In genomic region chr2:216115224-216115582, GRCh38 we compare ENCODE assay signal across 8 cellular contexts. TPM values are rescaled to one million over a fixed set of nuclear protein-coding genes. Genes with fewer than 3 reads are reported as not detected.
DNase-seq lines count a peak whose midpoint lies in the region; FAIRE-seq and TF ChIP-seq lines count a peak whose summit lies in the region.

No MANE protein-coding gene starts in this region.

- TF ChIP-seq POLR2A in suprapubic skin (IDR thresholded peaks at IDR 0.05): no peak

- H3K4me3 ChIP-seq in GM12864 (ENCODE audit: low read depth, low read length): peak overlapping the region; percentile 45
- peak overlapping the region; percentile 57 for H3K4me3 ChIP-seq in astrocyte (ENCODE audit: insufficient read depth, low read depth, low read length)
- peak overlapping the region; percentile 86 to 93 for H3K4me3 ChIP-seq in kidney (ENCODE audit: low read length in 2 of 2)
- peak overlapping the region; percentile 51 for H3K4me3 ChIP-seq in suprapubic skin

- peaks cover 43% of the 10 kb centered on the region for H4K20me1 ChIP-seq in astrocyte (ENCODE audit: insufficient read depth, low read length)

- H3K9ac ChIP-seq in astrocyte (ENCODE audit: low read length): peak overlapping the region; percentile 94
- peak overlapping the region; percentile 74 to 76 for H3K9ac ChIP-seq in kidney (ENCODE audit: low read length in 2 of 2)

- H2AFZ ChIP-seq in astrocyte (ENCODE audit: low read depth, low read length): peak overlapping the region; percentile 62

- DNase-seq in GM12864 (ENCODE audit: low read depth): no peak
- peak; percentile 54 for DNase-seq in NCI-H2107 treated with DMSO at 0.1 percent for 48 hours (lab: John Stamatoyannopoulos, UW; ENCODE audit: unreplicated experiment)
- peak; percentile 18 for DNase-seq in astrocyte (ENCODE audit: low read depth)
- no peak for DNase-seq in kidney
- no peak for DNase-seq in suprapubic skin (ENCODE audit: low spot score in 2 of 2)
- no peak for DNase-seq in stimulated activated CD4-positive, alpha-beta T cell treated with anti-CD3 and anti-CD28 coated beads, Interleukin-4, amount 100 ng/mL, for 24 hours
- DNase-seq in NCI-H446 treated with DMSO at 0.1 percent for 48 hours (lab: John Stamatoyannopoulos, UW): no peak
- no peak for DNase-seq in midbrain (lab: John Stamatoyannopoulos, UW)

- H3K9me3 ChIP-seq in astrocyte (ENCODE audit: insufficient read depth, low read depth, low read length): no peaks in the 10 kb centered on the region
- H3K9me3 ChIP-seq in kidney (ENCODE audit: control insufficient read depth in 1 of 2, low read length in 2 of 2): no peaks in the 10 kb centered on the region
- no peaks in the 10 kb centered on the region for H3K9me3 ChIP-seq in suprapubic skin

- FAIRE-seq in astrocyte (lab: Jason Lieb, UNC) (no peak), kidney (lab: Jason Lieb, UNC) (no peak)

- peaks cover 59% of the 10 kb centered on the region for H3K4me1 Mint-ChIP-seq in astrocyte (ENCODE audit: low read depth, unreplicated experiment)

- H3K27me3 Mint-ChIP-seq in astrocyte (ENCODE audit: low read depth, unreplicated experiment): no peaks in the 10 kb centered on the region

- H3K36me3 Mint-ChIP-seq in astrocyte (ENCODE audit: low read depth, unreplicated experiment): peaks cover 17% of the 10 kb centered on the region

- peak overlapping the region; percentile 91 for H3K4me2 ChIP-seq in astrocyte (ENCODE audit: low read length)

- no peak for TF ChIP-seq CTCF in GM12864 (IDR thresholded peaks at IDR 0.05; ENCODE audit: low read depth, low read length, missing control alignments)
- no peak for TF ChIP-seq CTCF in astrocyte (IDR thresholded peaks at IDR 0.05; ENCODE audit: insufficient read depth, low read depth, low read length)
- TF ChIP-seq CTCF in kidney (IDR thresholded peaks at IDR 0.05; ENCODE audit: borderline replicate concordance, extremely low read depth, insufficient read depth): no peak
- TF ChIP-seq CTCF in suprapubic skin (IDR thresholded peaks at IDR 0.05): no peak

- H3K36me3 ChIP-seq in astrocyte (ENCODE audit: insufficient read depth, low read length) (peaks cover 63% of the 10 kb centered on the region), kidney (ENCODE audit: control insufficient read depth in 1 of 2, insufficient read depth in 2 of 2, low read length in 2 of 2) (peaks cover 26 to 47% of the 10 kb centered on the region in 2 donors), suprapubic skin (peaks cover 59% of the 10 kb centered on the region)

- intact Hi-C loops in kidney (cut with DNase I): no loop called here

- H3K27ac ChIP-seq in astrocyte (ENCODE audit: low read depth, low read length) (peak overlapping the region; percentile 95), kidney (ENCODE audit: low read depth in 2 of 2, low read length in 2 of 2) (peak overlapping the region; percentile 72 to 84), suprapubic skin (peak overlapping the region; percentile 83)

- peak overlapping the region; percentile 80 for H3K4me3 Mint-ChIP-seq in astrocyte (ENCODE audit: unreplicated experiment)

- peaks cover 28% of the 10 kb centered on the region for H3K4me1 ChIP-seq in astrocyte (ENCODE audit: insufficient read depth, low read length)
- peaks cover 4 to 14% of the 10 kb centered on the region in 2 donors for H3K4me1 ChIP-seq in kidney (ENCODE audit: control insufficient read depth in 1 of 2, insufficient read depth in 1 of 2, low read depth in 1 of 2, low read length in 2 of 2)
- peaks cover 43% of the 10 kb centered on the region for H3K4me1 ChIP-seq in suprapubic skin

- H3K27me3 ChIP-seq in astrocyte (ENCODE audit: insufficient read depth, low read length) (no peaks in the 10 kb centered on the region), suprapubic skin (no peaks in the 10 kb centered on the region)

- H3K9me3 Mint-ChIP-seq in astrocyte (ENCODE audit: unreplicated experiment): no peaks in the 10 kb centered on the region

- H3K27ac Mint-ChIP-seq in astrocyte (ENCODE audit: unreplicated experiment): peak overlapping the region; percentile 98

- WGBS in suprapubic skin: 24% methylated on average over 5 of the region's 5 CpGs

- no peak for TF ChIP-seq EP300 in suprapubic skin (IDR thresholded peaks at IDR 0.05)

- H3K79me2 ChIP-seq in astrocyte (ENCODE audit: insufficient read depth, low read length): peaks cover 88% of the 10 kb centered on the region

RNA-seq across cellular contexts. Expression of gene XRCC5, which starts 6.1 kb away (rescaled TPM):
- 237 and 249 TPM in 2 replicates for total RNA-seq in astrocyte
- total RNA-seq in kidney: 265 TPM
- 90.7 TPM for polyA plus RNA-seq in kidney (ENCODE audit: insufficient read depth, low read depth, low replicate concordance)
- total RNA-seq in suprapubic skin: 100 to 1,000 TPM; 122 to 153 (median 136) TPM

RNA-seq across cellular contexts. Expression of gene TMEM169, which starts 33.5 kb away (rescaled TPM):
- total RNA-seq in astrocyte (17.9 and 20.1 TPM in 2 replicates), kidney (4.6 TPM), suprapubic skin (under 1 TPM in 3 of 4 donors, not detected in 1; 0.30 to 0.85 (median 0.72) TPM)
- polyA plus RNA-seq in kidney (ENCODE audit: insufficient read depth, low read depth, low replicate concordance): 1.6 TPM

RNA-seq across cellular contexts. Expression of gene PECR, which starts 33.6 kb away (rescaled TPM):
- total RNA-seq in astrocyte (17.0 and 17.3 TPM in 2 replicates), kidney (28.4 TPM), suprapubic skin (10 to 100 TPM; 11.1 to 15.6 (median 11.9) TPM)
- 36.0 TPM for polyA plus RNA-seq in kidney (ENCODE audit: insufficient read depth, low read depth, low replicate concordance)

Comparison
In these comparisons a context has a peak if more than half of its experiments do, and no peak if none do; other contexts are left out.
1. DNase-seq: peak in NCI-H2107 treated with DMSO at 0.1 percent for 48 hours (single experiment) and astrocyte (single experiment); none in GM12864 (single experiment), kidney (single experiment), suprapubic skin (0 of 2), stimulated activated CD4-positive, alpha-beta T cell treated with anti-CD3 and anti-CD28 coated beads, Interleukin-4, amount 100 ng/mL, for 24 hours (single experiment), NCI-H446 treated with DMSO at 0.1 percent for 48 hours (single experiment) and midbrain (single experiment).
2. Peak in every context shown above with its lines, with median percentiles within 50 percentile points of each other: H3K4me3 ChIP-seq and H3K27ac ChIP-seq.